In genomic region chr3:48318831-48319512, GRCh38 we compare ENCODE assay signal across 1 cellular context.
A peak's percentile ranks its signal among the peaks of the same experiment; 100 is the strongest.
TF ChIP-seq lines count a peak whose summit lies in the region.

No MANE protein-coding gene starts in this region.

TF ChIP-seq in GM12878, 131 proteins besides CTCF, POLR2A, EP300 and RAD21:
- peak; percentile 36; the same call in 1 of the 2 replicates for TF ChIP-seq RAD51 (IDR thresholded peaks at IDR 0.05)
- TF ChIP-seq NKRF (conservative IDR thresholded peaks at IDR 0.05) = no peak
TF ChIP-seq in GM12878: peak in this region for 1.
